Comparison of ENCODE assay signal across 1 cellular context in genomic region chr1:36586146-36586545, GRCh38.
TF ChIP-seq lines count a peak whose summit lies in the region.

No MANE protein-coding gene starts in this region.

TF ChIP-seq in GM23338, 12 proteins besides CTCF, POLR2A, EP300 and RAD21 (continued from another document):
- TF ChIP-seq REST (IDR thresholded peaks at IDR 0.05; ENCODE audit: unreplicated experiment) (no peak), POLR2AphosphoS5 (IDR thresholded peaks at IDR 0.05; ENCODE audit: low read depth) (no peak), CREB1 (CRISPR knock-in tag; IDR thresholded peaks at IDR 0.05; ENCODE audit: low read depth) (no peak), EZH2 (IDR thresholded peaks at IDR 0.05; ENCODE audit: low read depth, unreplicated experiment) (no peak), ZNF462 (CRISPR knock-in tag; IDR thresholded peaks at IDR 0.05) (no peak), ZNF331 (CRISPR knock-in tag; IDR thresholded peaks at IDR 0.05; ENCODE audit: low read depth) (no peak), EZH2phosphoT487 (IDR thresholded peaks at IDR 0.05; ENCODE audit: unreplicated experiment) (no peak)
